In the genomic region with DNA sequence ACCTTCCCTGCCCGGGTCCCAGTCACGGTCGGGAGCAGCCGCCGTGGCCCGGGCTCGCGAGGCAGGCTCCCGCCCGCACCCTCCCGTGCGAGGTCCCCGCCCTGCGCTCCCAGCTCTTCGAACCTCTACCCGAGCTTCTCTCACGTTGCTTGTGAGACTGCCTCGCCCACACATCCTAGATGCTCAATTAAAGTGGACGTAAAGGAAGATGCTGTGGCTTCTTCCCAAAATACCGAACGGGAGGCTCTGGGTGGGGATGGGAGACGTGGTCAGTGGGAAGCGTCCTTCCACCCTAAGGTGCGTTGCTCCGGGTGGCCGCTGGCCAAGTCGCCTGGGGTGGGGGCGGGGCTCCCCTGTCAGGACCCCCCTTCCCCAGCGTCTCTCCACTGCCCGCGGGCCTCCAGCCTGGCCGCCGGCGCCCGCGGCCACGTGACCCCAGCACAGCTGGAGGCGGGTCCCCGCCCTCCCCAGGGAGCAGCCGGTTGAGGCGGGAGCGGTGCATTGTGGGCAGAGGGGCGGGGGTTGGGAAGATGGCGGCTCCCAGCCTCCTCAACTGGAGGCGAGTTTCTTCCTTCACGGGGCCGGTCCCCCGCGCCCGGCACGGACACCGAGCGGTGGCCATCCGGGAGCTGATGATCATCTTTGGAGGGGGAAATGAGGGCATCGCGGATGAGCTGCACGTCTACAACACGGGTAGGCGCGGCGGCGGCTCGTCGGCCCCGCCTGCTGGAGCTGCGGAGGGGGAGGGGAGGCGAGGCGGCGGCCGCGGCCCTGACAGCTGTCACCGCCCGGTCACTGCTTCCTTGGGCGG, we compare ENCODE assay signal across 1 cellular context.
TF ChIP-seq lines count a peak whose summit lies in the region.

Gene HCFC2 (plus strand): TSS at position 501 of the 811 bp plus-strand sequence. CDS start 30 bp downstream, at position 531.

TF ChIP-seq in neural cell, 6 proteins besides CTCF, POLR2A, EP300 and RAD21 (continued from another document):
- TF ChIP-seq REST (IDR thresholded peaks at IDR 0.05; ENCODE audit: borderline replicate concordance), result peak; percentile 22
- TF ChIP-seq SMC3 (conservative IDR thresholded peaks at IDR 0.05; ENCODE audit: poor library complexity), result peak; percentile 41
